In genomic region chr19:2779121-2779740, GRCh38 we compare ENCODE assay signal across 22 cellular contexts. TPM values are rescaled to one million over a fixed set of nuclear protein-coding genes. Genes with fewer than 3 reads are reported as not detected.
DNase-seq lines count a peak whose midpoint lies in the region; ATAC-seq and TF ChIP-seq lines count a peak whose summit lies in the region.
"Had no signal": no experiment of that assay in that cellular context is flagged by ENCODE, and none has a peak within 500 bp of the region (broad histone marks: within the 10 kb centered on the region; RNA-seq: fewer than 3 reads in every experiment).

No MANE protein-coding gene starts in this region.

- H3K27ac ChIP-seq in layer of hippocampus (ENCODE audit: low read depth, low read length): peak overlapping the region; percentile 80
- H3K27ac ChIP-seq in sigmoid colon: peak overlapping the region in 3 of 4 donors; percentile 15 to 41 (median 40)
- H3K27ac ChIP-seq: lower lobe of right lung, upper lobe of right lung had no signal

- peaks cover 0 to 66% (median 50%) of the 10 kb centered on the region in 4 donors for H3K4me1 ChIP-seq in sigmoid colon

- H3K9me3 Mint-ChIP-seq in natural killer cell: no peaks in the 10 kb centered on the region
- H3K9me3 Mint-ChIP-seq: dendritic cell treated with granulocyte-macrophage colony-stimulating factor and Interleukin-4, amounts not matched to agents 40 ng/mL and 50 ng/mL, for 4 days had no signal

- H3K4me1 Mint-ChIP-seq in natural killer cell: peaks cover 37 to 46% of the 10 kb centered on the region in 2 donors

- H3K36me3 ChIP-seq in sigmoid colon: no peaks in the 10 kb centered on the region
- H3K36me3 ChIP-seq: upper lobe of right lung had no signal

- no peak overlapping the region for H3K4me3 ChIP-seq in sigmoid colon
- H3K4me3 ChIP-seq: lower lobe of right lung, MG63, upper lobe of right lung had no signal

- no peak for TF ChIP-seq CTCF in sigmoid colon (IDR thresholded peaks at IDR 0.05)
- no peak for TF ChIP-seq CTCF in natural killer cell (IDR thresholded peaks at IDR 0.05)

- no peak for TF ChIP-seq EP300 in sigmoid colon (IDR thresholded peaks at IDR 0.05)

- intact Hi-C loops in sigmoid colon (cut with DNase I): no loop called here
- intact Hi-C loops in natural killer cell (cut with micrococcal nuclease): no loop called here

- no peaks in the 10 kb centered on the region for H3K36me3 Mint-ChIP-seq in natural killer cell

- DNase-seq in C1 segment of cervical spinal cord (lab: John Stamatoyannopoulos, UW): peak in 11 of 14 donors; percentile 15 to 66 (median 48)
- peak in 43 of 58 donors; percentile 5 to 79 (median 56) for DNase-seq in anterior cingulate cortex (lab: John Stamatoyannopoulos, UW)
- DNase-seq in sigmoid colon: no peak
- no peak for DNase-seq in SIG-M5 treated with dmso at 0.1 percent for 504 hours (lab: John Stamatoyannopoulos, UW; ENCODE audit: unreplicated experiment)
- no peak for DNase-seq in natural killer cell
- DNase-seq: ACHN; activated CD4-positive, alpha-beta T cell treated with anti-CD3 and anti-CD28 coated beads for 48 hours; activated CD8-positive, alpha-beta memory T cell treated with anti-CD3 and anti-CD28 coated beads, Interleukin-2, amount 10 ng/mL, durations not matched to agents 7 days and 5 days; lower lobe of right lung; MG63; NCI-H1436 treated with DMSO at 0.1 percent for 48 hours; NCI-H2171; NCI-H526 treated with DMSO at 0.1 percent for 48 hours; occipital lobe; stimulated activated CD4-positive, alpha-beta T cell treated with anti-CD3 and anti-CD28 coated beads, Interleukin-15, amount 100 ng/mL, for 24 hours; T-helper 2 cell; upper lobe of right lung had no signal

- no peaks in the 10 kb centered on the region for H3K27me3 ChIP-seq in layer of hippocampus (ENCODE audit: control insufficient read depth, insufficient read depth, low read length)
- H3K27me3 ChIP-seq in sigmoid colon: no peaks in the 10 kb centered on the region
- H3K27me3 ChIP-seq: MG63, upper lobe of right lung had no signal

- H3K27ac Mint-ChIP-seq in natural killer cell: no peak overlapping the region
- H3K27ac Mint-ChIP-seq: activated CD8-positive, alpha-beta memory T cell treated with anti-CD3 and anti-CD28 coated beads, Interleukin-2, amount 10 ng/mL, durations not matched to agents 7 days and 5 days; activated naive CD8-positive, alpha-beta T cell had no signal

- no peak overlapping the region for H3K4me3 Mint-ChIP-seq in natural killer cell
- H3K4me3 Mint-ChIP-seq: activated CD8-positive, alpha-beta memory T cell treated with anti-CD3 and anti-CD28 coated beads, Interleukin-2, amount 10 ng/mL, durations not matched to agents 7 days and 5 days; dendritic cell treated with granulocyte-macrophage colony-stimulating factor and Interleukin-4, amounts not matched to agents 40 ng/mL and 50 ng/mL, for 4 days had no signal

- H3K27me3 Mint-ChIP-seq in natural killer cell (ENCODE audit: low read depth in 2 of 2): no peaks in the 10 kb centered on the region
- H3K27me3 Mint-ChIP-seq: activated CD8-positive, alpha-beta memory T cell treated with anti-CD3 and anti-CD28 coated beads, Interleukin-2, amount 10 ng/mL, durations not matched to agents 7 days and 5 days; activated naive CD8-positive, alpha-beta T cell; dendritic cell treated with granulocyte-macrophage colony-stimulating factor and Interleukin-4, amounts not matched to agents 40 ng/mL and 50 ng/mL, for 4 days had no signal

- TF ChIP-seq POLR2A in sigmoid colon (IDR thresholded peaks at IDR 0.05): no peak

- ATAC-seq in HG03097 (IDR thresholded peaks at IDR 0.05; ENCODE audit: low FRiP score, unreplicated experiment): no peak
- no peak for ATAC-seq in HG03571 (IDR thresholded peaks at IDR 0.05; ENCODE audit: unreplicated experiment)
- no peak for ATAC-seq in natural killer cell
- ATAC-seq: activated CD8-positive, alpha-beta memory T cell treated with anti-CD3 and anti-CD28 coated beads, Interleukin-2, amount 10 ng/mL, durations not matched to agents 7 days and 5 days; lower lobe of right lung; upper lobe of right lung had no signal

- H3K9me3 ChIP-seq in sigmoid colon: no peaks in the 10 kb centered on the region
- H3K9me3 ChIP-seq: lower lobe of right lung, MG63, upper lobe of right lung had no signal

- 84 to 85% methylated on average over 14 of the region's 14 CpGs for WGBS in sigmoid colon, 2 donors

RNA-seq across cellular contexts. Expression of gene SGTA, which starts 3.8 kb away (rescaled TPM):
- 10 to 100 TPM; 42.5 to 48.1 (median 45.2) TPM for total RNA-seq in sigmoid colon
- polyA plus RNA-seq in sigmoid colon: 10 to 100 TPM; 51.1 to 80.7 (median 55.0) TPM
- total RNA-seq in natural killer cell: 10 to 100 TPM; 35.2 to 38.1 (median 36.2) TPM

RNA-seq across cellular contexts. Expression of gene THOP1, which starts 6.1 kb away (rescaled TPM):
- total RNA-seq in sigmoid colon: 10 to 100 TPM; 23.2 to 61.8 (median 33.9) TPM
- 10 to 100 TPM; 30.0 to 97.0 (median 51.1) TPM for polyA plus RNA-seq in sigmoid colon
- 10 to 100 TPM; 31.6 to 44.0 (median 33.4) TPM for total RNA-seq in natural killer cell

RNA-seq across cellular contexts. Expression of gene SLC39A3, which starts 39.4 kb away (rescaled TPM):
- 10 to 100 TPM; 15.5 to 21.7 (median 17.5) TPM for total RNA-seq in sigmoid colon
- 10 to 100 TPM in 1 of 3 donors, 1 to 10 TPM in 2; 7.2 to 35.4 (median 7.4) TPM for polyA plus RNA-seq in sigmoid colon
- 10 to 100 TPM; 14.8 to 29.4 (median 19.6) TPM for total RNA-seq in natural killer cell

RNA-seq across cellular contexts. Expression of gene ZNF554, which starts 40.4 kb away (rescaled TPM):
- total RNA-seq in sigmoid colon (1 to 10 TPM; 3.3 to 8.1 (median 4.2) TPM), natural killer cell (1 to 10 TPM; 3.4 to 5.6 (median 3.7) TPM)
- polyA plus RNA-seq in sigmoid colon: 1 to 10 TPM; 1.2 to 2.5 (median 2.4) TPM

RNA-seq across cellular contexts. Expression of gene DIRAS1, which starts 58.1 kb away (rescaled TPM):
- total RNA-seq in sigmoid colon (1 to 10 TPM in 2 of 4 donors, under 1 TPM in 2; 0.33 to 2.2 (median 1.2) TPM), natural killer cell (under 1 TPM; 0.12 to 0.48 (median 0.18) TPM)
- polyA plus RNA-seq in sigmoid colon: 1 to 10 TPM in 2 of 3 donors, under 1 TPM in 1; 0.60 to 1.6 (median 1.6) TPM
- total RNA-seq: activated CD8-positive, alpha-beta memory T cell treated with anti-CD3 and anti-CD28 coated beads, Interleukin-2, amount 10 ng/mL, durations not matched to agents 7 days and 5 days had no signal

Comparison
In these comparisons a context has a peak if more than half of its experiments do, and no peak if none do; other contexts are left out.
1. DNase-seq: peak in C1 segment of cervical spinal cord (11 of 14) and anterior cingulate cortex (43 of 58); none in sigmoid colon (single experiment), SIG-M5 treated with dmso at 0.1 percent for 504 hours (single experiment) and natural killer cell (single experiment).